ENCODE assay signal across 16 cellular contexts in genomic region chr1:62613325-62613727, GRCh38. TPM values are rescaled to one million over a fixed set of nuclear protein-coding genes. Genes with fewer than 3 reads are reported as not detected.
DNase-seq lines count a peak whose midpoint lies in the region; ATAC-seq lines count a peak whose summit lies in the region.
"Had no signal": no experiment of that assay in that cellular context is flagged by ENCODE, and none has a peak within 500 bp of the region (broad histone marks: within the 10 kb centered on the region; RNA-seq: fewer than 3 reads in every experiment).

No MANE protein-coding gene starts in this region.

- H3K27ac ChIP-seq in SJCRH30, result no peak overlapping the region
- H3K27ac ChIP-seq: GM23248, left lung, parathyroid adenoma, tibial artery had no signal

- no peaks in the 10 kb centered on the region for H3K9me3 Mint-ChIP-seq in memory B cell
- no peaks in the 10 kb centered on the region for H3K9me3 Mint-ChIP-seq in immature natural killer cell
- H3K9me3 Mint-ChIP-seq: activated T-helper 17 cell treated with anti-CD3 and anti-CD28 coated beads, Interleukin-2, amount 50 U/mL, for 72 hours; central memory CD8-positive, alpha-beta T cell had no signal

- H3K4me3 ChIP-seq in SJCRH30, result no peak overlapping the region
- H3K4me3 ChIP-seq: GM23248, left lung, tibial artery had no signal

- peaks cover 10% of the 10 kb centered on the region for H3K4me1 Mint-ChIP-seq in memory B cell
- no peaks in the 10 kb centered on the region for H3K4me1 Mint-ChIP-seq in immature natural killer cell
- H3K4me1 Mint-ChIP-seq: activated T-helper 17 cell treated with anti-CD3 and anti-CD28 coated beads, Interleukin-2, amount 50 U/mL, for 72 hours; central memory CD8-positive, alpha-beta T cell had no signal

- peak; percentile 89 for ATAC-seq in GM19324 (IDR thresholded peaks at IDR 0.05; ENCODE audit: low FRiP score, unreplicated experiment)
- ATAC-seq in HG02571 (IDR thresholded peaks at IDR 0.05; ENCODE audit: unreplicated experiment), result peak; percentile 94
- peak; percentile 96 for ATAC-seq in HG03342 (IDR thresholded peaks at IDR 0.05; ENCODE audit: unreplicated experiment)
- ATAC-seq in memory B cell (ENCODE audit: low read depth), result peak; percentile 92
- ATAC-seq: activated T-helper 17 cell treated with anti-CD3 and anti-CD28 coated beads, Interleukin-2, amount 50 U/mL, for 72 hours; left lung had no signal

- peaks cover 21% of the 10 kb centered on the region for H3K36me3 ChIP-seq in SJCRH30
- H3K36me3 ChIP-seq: left lung had no signal

- H3K4me3 Mint-ChIP-seq in memory B cell, result peak overlapping the region; percentile 77
- no peak overlapping the region for H3K4me3 Mint-ChIP-seq in immature natural killer cell
- H3K4me3 Mint-ChIP-seq: activated T-helper 17 cell treated with anti-CD3 and anti-CD28 coated beads, Interleukin-2, amount 50 U/mL, for 72 hours; central memory CD8-positive, alpha-beta T cell had no signal

- H3K27me3 ChIP-seq in SJCRH30, result no peaks in the 10 kb centered on the region
- H3K27me3 ChIP-seq: left lung, tibial artery had no signal

- no peaks in the 10 kb centered on the region for H3K9me3 ChIP-seq in SJCRH30 (replicated peaks)
- H3K9me3 ChIP-seq: tibial artery had no signal

- no peak for DNase-seq in memory B cell (ENCODE audit: low spot score in 2 of 2)
- no peak for DNase-seq in NCI-H1694 (lab: John Stamatoyannopoulos, UW)
- DNase-seq in immature natural killer cell, result no peak
- DNase-seq in stimulated activated naive CD4-positive, alpha-beta T cell (lab: John Stamatoyannopoulos, UW), result no peak
- no peak for DNase-seq in SJCRH30
- DNase-seq: DMS153, left lung, MM.1S, tibial artery had no signal

- H3K27ac Mint-ChIP-seq in memory B cell, result peak overlapping the region; percentile 70
- no peak overlapping the region for H3K27ac Mint-ChIP-seq in immature natural killer cell
- H3K27ac Mint-ChIP-seq: activated T-helper 17 cell treated with anti-CD3 and anti-CD28 coated beads, Interleukin-2, amount 50 U/mL, for 72 hours had no signal

- no peaks in the 10 kb centered on the region for H3K4me1 ChIP-seq in SJCRH30
- H3K4me1 ChIP-seq: left lung, parathyroid adenoma, tibial artery had no signal

- H3K27me3 Mint-ChIP-seq in memory B cell (no peaks in the 10 kb centered on the region), immature natural killer cell (ENCODE audit: low read depth in 3 of 3) (no peaks in the 10 kb centered on the region)
- H3K27me3 Mint-ChIP-seq: activated T-helper 17 cell treated with anti-CD3 and anti-CD28 coated beads, Interleukin-2, amount 50 U/mL, for 72 hours; central memory CD8-positive, alpha-beta T cell had no signal

- H3K36me3 Mint-ChIP-seq in memory B cell (peaks cover 2% of the 10 kb centered on the region), immature natural killer cell (peaks cover 0 to 9% (median 0%) of the 10 kb centered on the region in 3 donors)

RNA-seq across cellular contexts. Expression of gene ANGPTL3, which starts 16.0 kb away (rescaled TPM):
- polyA plus RNA-seq in immature natural killer cell, result not detected
- total RNA-seq in SJCRH30 (2014; rRNA removed; shearing (Covaris generic)), result not detected in 2 replicates
- total RNA-seq: activated T-helper 17 cell treated with anti-CD3 and anti-CD28 coated beads, Interleukin-2, amount 50 U/mL, for 72 hours; GM23248; left lung had no signal
- polyA plus RNA-seq: GM23248 had no signal
